ENCODE assay signal across 13 cellular contexts in genomic region chr19:10344780-10345179, GRCh38.
"Had no signal": no experiment of that assay in that cellular context is flagged by ENCODE, and none has a peak within 500 bp of the region (broad histone marks: within the 10 kb centered on the region; RNA-seq: fewer than 3 reads in every experiment).

No MANE protein-coding gene starts in this region.

- H3K4me1 ChIP-seq: gastroesophageal sphincter, neural progenitor cell, parathyroid adenoma had no signal

- H3K27me3 Mint-ChIP-seq: activated B cell treated with CpG ODN at 0.5 μM for 24 hours; activated CD4-positive, alpha-beta T cell treated with anti-CD3 and anti-CD28 coated beads, Interleukin-2, amount 10 ng/mL, durations not matched to agents 7 days and 5 days; activated naive CD8-positive, alpha-beta T cell treated with anti-CD3 and anti-CD28 coated beads, Interleukin-2, amount 10 ng/mL, durations not matched to agents 7 days and 5 days; naive B cell; stimulated activated naive B cell treated with anti-CD40 and anti-IgM and Interleukin-4, amounts not matched to agents 10 μg/mL and 1 μg/mL and 100 μg/mL, for 72 hours; type B pancreatic cell had no signal

- H3K4me1 Mint-ChIP-seq: endodermal cell, neural progenitor cell had no signal

- H3K36me3 ChIP-seq: neural progenitor cell had no signal

- H3K27ac ChIP-seq: gastroesophageal sphincter, neural progenitor cell, parathyroid adenoma had no signal

- H3K27me3 ChIP-seq: gastroesophageal sphincter, neural progenitor cell had no signal

- H3K4me3 ChIP-seq: gastroesophageal sphincter, neural progenitor cell had no signal

- ATAC-seq: gastroesophageal sphincter; stimulated activated naive B cell treated with anti-CD40 and anti-IgM and Interleukin-4, amounts not matched to agents 10 μg/mL and 1 μg/mL and 100 μg/mL, for 72 hours had no signal

- DNase-seq: activated B cell treated with CpG ODN at 0.5 μM for 24 hours; activated CD4-positive, alpha-beta T cell treated with anti-CD3 and anti-CD28 coated beads, Interleukin-2, amount 10 ng/mL, durations not matched to agents 7 days and 5 days; activated naive CD8-positive, alpha-beta T cell treated with anti-CD3 and anti-CD28 coated beads, Interleukin-2, amount 10 ng/mL, durations not matched to agents 7 days and 5 days; endodermal cell; naive B cell; stimulated activated CD4-positive, alpha-beta T cell treated with anti-CD3 and anti-CD28 coated beads, Interleukin-4, amount 100 ng/mL, for 1 hour; stimulated activated naive B cell treated with anti-CD40 and anti-IgM and Interleukin-4, amounts not matched to agents 10 μg/mL and 1 μg/mL and 100 μg/mL, for 72 hours had no signal

- H3K4me3 Mint-ChIP-seq: activated B cell treated with CpG ODN at 0.5 μM for 24 hours; activated CD4-positive, alpha-beta T cell treated with anti-CD3 and anti-CD28 coated beads, Interleukin-2, amount 10 ng/mL, durations not matched to agents 7 days and 5 days; activated naive CD8-positive, alpha-beta T cell treated with anti-CD3 and anti-CD28 coated beads, Interleukin-2, amount 10 ng/mL, durations not matched to agents 7 days and 5 days; activated T-helper 1 cell treated with anti-CD3 and anti-CD28 coated beads, Interleukin-12 subunit alpha, Interleukin-12 subunit beta, Interleukin-2, Interleukin-4 antibody, amounts not matched to agents 30 ng/mL and 10 ng/mL and 1 ng/mL, durations not matched to agents 14 hours and 24 hours and 36 hours; endodermal cell; naive B cell; neural progenitor cell; stimulated activated naive B cell treated with anti-CD40 and anti-IgM and Interleukin-4, amounts not matched to agents 10 μg/mL and 1 μg/mL and 100 μg/mL, for 72 hours; T-helper 2 cell treated with Interferon-gamma antibody and Interleukin-4, amounts not matched to agents 5 μg/mL and 100 μg/mL, for 36 hours; type B pancreatic cell had no signal

- H3K36me3 Mint-ChIP-seq: activated naive CD8-positive, alpha-beta T cell treated with anti-CD3 and anti-CD28 coated beads, Interleukin-2, amount 10 ng/mL, durations not matched to agents 7 days and 5 days; naive B cell; neural progenitor cell; type B pancreatic cell had no signal

- H3K27ac Mint-ChIP-seq: activated B cell treated with CpG ODN at 0.5 μM for 24 hours; activated CD4-positive, alpha-beta T cell treated with anti-CD3 and anti-CD28 coated beads, Interleukin-2, amount 10 ng/mL, durations not matched to agents 7 days and 5 days; activated naive CD8-positive, alpha-beta T cell treated with anti-CD3 and anti-CD28 coated beads, Interleukin-2, amount 10 ng/mL, durations not matched to agents 7 days and 5 days; activated T-helper 1 cell treated with anti-CD3 and anti-CD28 coated beads, Interleukin-12 subunit alpha, Interleukin-12 subunit beta, Interleukin-2, Interleukin-4 antibody, amounts not matched to agents 30 ng/mL and 10 ng/mL and 1 ng/mL, durations not matched to agents 14 hours and 24 hours and 36 hours; endodermal cell; naive B cell; neural progenitor cell; stimulated activated naive B cell treated with anti-CD40 and anti-IgM and Interleukin-4, amounts not matched to agents 10 μg/mL and 1 μg/mL and 100 μg/mL, for 72 hours; T-helper 2 cell treated with Interferon-gamma antibody and Interleukin-4, amounts not matched to agents 5 μg/mL and 100 μg/mL, for 36 hours; type B pancreatic cell had no signal

- H3K9me3 ChIP-seq: gastroesophageal sphincter had no signal

- H3K9me3 Mint-ChIP-seq: activated B cell treated with CpG ODN at 0.5 μM for 24 hours; activated CD4-positive, alpha-beta T cell treated with anti-CD3 and anti-CD28 coated beads, Interleukin-2, amount 10 ng/mL, durations not matched to agents 7 days and 5 days; activated naive CD8-positive, alpha-beta T cell treated with anti-CD3 and anti-CD28 coated beads, Interleukin-2, amount 10 ng/mL, durations not matched to agents 7 days and 5 days; activated T-helper 1 cell treated with anti-CD3 and anti-CD28 coated beads, Interleukin-12 subunit alpha, Interleukin-12 subunit beta, Interleukin-2, Interleukin-4 antibody, amounts not matched to agents 30 ng/mL and 10 ng/mL and 1 ng/mL, durations not matched to agents 14 hours and 24 hours and 36 hours; endodermal cell; naive B cell; neural progenitor cell; stimulated activated naive B cell treated with anti-CD40 and anti-IgM and Interleukin-4, amounts not matched to agents 10 μg/mL and 1 μg/mL and 100 μg/mL, for 72 hours; T-helper 2 cell treated with Interferon-gamma antibody and Interleukin-4, amounts not matched to agents 5 μg/mL and 100 μg/mL, for 36 hours; type B pancreatic cell had no signal
